In genomic region chr3:184371570-184372018, GRCh38 we compare ENCODE assay signal across 1 cellular context.
TF ChIP-seq lines count a peak whose summit lies in the region.

No MANE protein-coding gene starts in this region.

TF ChIP-seq in HepG2, 621 proteins besides CTCF, POLR2A, EP300 and RAD21 (continued from another document and continues in another):
- TF ChIP-seq ZNF792 (CRISPR knock-in tag; IDR thresholded peaks at IDR 0.05) (0 out of 2 replicates have a peak, but pooled peaks have one; percentile 72), HNRNPUL1 (IDR thresholded peaks at IDR 0.05; ENCODE audit: low read depth, low read length) (no peak), ISL2 (CRISPR knock-in tag; IDR thresholded peaks at IDR 0.05) (no peak), NRL (CRISPR knock-in tag; IDR thresholded peaks at IDR 0.05; ENCODE audit: borderline replicate concordance) (no peak), XRCC5 (optimal IDR thresholded peaks at IDR 0.05; ENCODE audit: low read length) (peak; percentile 52), ZFP37 (CRISPR knock-in tag; IDR thresholded peaks at IDR 0.05; ENCODE audit: borderline replicate concordance) (peak; percentile 48; the same call in 1 of the 2 replicates), SMC3 (IDR thresholded peaks at IDR 0.05; ENCODE audit: low read length) (peak; percentile 97), ZNF83 (CRISPR knock-in tag; IDR thresholded peaks at IDR 0.05; ENCODE audit: borderline replicate concordance) (0 out of 2 replicates have a peak, but pooled peaks have one; percentile 66), POLR2AphosphoS5 (IDR thresholded peaks at IDR 0.05; ENCODE audit: low read depth, low read length) (0 out of 2 replicates have a peak, but pooled peaks have one; percentile 32), POGK (CRISPR knock-in tag; conservative IDR thresholded peaks at IDR 0.05) (0 out of 2 replicates have a peak, but pooled peaks have one; percentile 40), ZNF574 (CRISPR knock-in tag; IDR thresholded peaks at IDR 0.05) (peak; percentile 57; the same call in 1 of the 2 replicates), ZNF12 (CRISPR knock-in tag; IDR thresholded peaks at IDR 0.05) (peak; percentile 89), ZBTB14 (CRISPR knock-in tag; IDR thresholded peaks at IDR 0.05) (no peak), ZFX (CRISPR knock-in tag; IDR thresholded peaks at IDR 0.05; ENCODE audit: low read depth) (peak; percentile 32; the same call in 1 of the 2 replicates), ZNF720 (CRISPR knock-in tag; IDR thresholded peaks at IDR 0.05) (no peak), ZNF264 (CRISPR knock-in tag; IDR thresholded peaks at IDR 0.05) (no peak), ZNF619 (CRISPR knock-in tag; IDR thresholded peaks at IDR 0.05) (0 out of 2 replicates have a peak, but pooled peaks have one; percentile 43), IRF1 (CRISPR knock-in tag; IDR thresholded peaks at IDR 0.05; ENCODE audit: low read depth) (no peak), ZSCAN29 (CRISPR knock-in tag; conservative IDR thresholded peaks at IDR 0.05) (peak; percentile 98), KDM4B (CRISPR knock-in tag; IDR thresholded peaks at IDR 0.05) (0 out of 2 replicates have a peak, but pooled peaks have one; percentile 13), HDAC1 (CRISPR knock-in tag; IDR thresholded peaks at IDR 0.05) (peak; percentile 67; the same call in 1 of the 2 replicates), ZNF691 (CRISPR knock-in tag; IDR thresholded peaks at IDR 0.05; ENCODE audit: borderline replicate concordance, low read depth) (peak; percentile 25; the same call in 1 of the 2 replicates), ZNF281 (CRISPR knock-in tag; IDR thresholded peaks at IDR 0.05; ENCODE audit: borderline replicate concordance) (no peak; the same call in 1 of the 2 replicates), PAX8 (CRISPR knock-in tag; IDR thresholded peaks at IDR 0.05; ENCODE audit: borderline replicate concordance) (no peak), LCORL (IDR thresholded peaks at IDR 0.05) (no peak), LCORL (CRISPR knock-in tag; IDR thresholded peaks at IDR 0.05) (0 out of 2 replicates have a peak, but pooled peaks have one; percentile 20), KLF13 (CRISPR knock-in tag; IDR thresholded peaks at IDR 0.05) (0 out of 2 replicates have a peak, but pooled peaks have one; percentile 72), ZFY (CRISPR knock-in tag; IDR thresholded peaks at IDR 0.05) (no peak), ZGPAT (CRISPR knock-in tag; IDR thresholded peaks at IDR 0.05) (peak; percentile 58; the same call in 1 of the 2 replicates), ZNF629 (CRISPR knock-in tag; conservative IDR thresholded peaks at IDR 0.05) (no peak), ZNF598 (CRISPR knock-in tag; IDR thresholded peaks at IDR 0.05; ENCODE audit: borderline replicate concordance) (peak; percentile 81; the same call in 1 of the 2 replicates), ZNF280B (CRISPR knock-in tag; IDR thresholded peaks at IDR 0.05; ENCODE audit: borderline replicate concordance) (no peak), PAXIP1 (CRISPR knock-in tag; conservative IDR thresholded peaks at IDR 0.05) (no peak; the same call in 1 of the 2 replicates), ZSCAN21 (CRISPR knock-in tag; IDR thresholded peaks at IDR 0.05; ENCODE audit: borderline replicate concordance) (peak; percentile 49; the same call in 1 of the 2 replicates), MED1 (CRISPR knock-in tag; IDR thresholded peaks at IDR 0.05) (peak; percentile 52), TGIF2 (CRISPR knock-in tag; IDR thresholded peaks at IDR 0.05) (peak; percentile 91), NONO (IDR thresholded peaks at IDR 0.05) (no peak), NONO (CRISPR knock-in tag; conservative IDR thresholded peaks at IDR 0.05) (peak; percentile 72; the same call in 1 of the 2 replicates), BHLHE40 (IDR thresholded peaks at IDR 0.05; ENCODE audit: low read length) (no peak), TEAD3 (CRISPR knock-in tag; optimal IDR thresholded peaks at IDR 0.05; ENCODE audit: borderline replicate concordance) (peak; percentile 70), CREM (IDR thresholded peaks at IDR 0.05) (no peak), CREM (CRISPR knock-in tag; IDR thresholded peaks at IDR 0.05) (no peak)
